26 cellular contexts compared by ENCODE assay signal in the genomic region with DNA sequence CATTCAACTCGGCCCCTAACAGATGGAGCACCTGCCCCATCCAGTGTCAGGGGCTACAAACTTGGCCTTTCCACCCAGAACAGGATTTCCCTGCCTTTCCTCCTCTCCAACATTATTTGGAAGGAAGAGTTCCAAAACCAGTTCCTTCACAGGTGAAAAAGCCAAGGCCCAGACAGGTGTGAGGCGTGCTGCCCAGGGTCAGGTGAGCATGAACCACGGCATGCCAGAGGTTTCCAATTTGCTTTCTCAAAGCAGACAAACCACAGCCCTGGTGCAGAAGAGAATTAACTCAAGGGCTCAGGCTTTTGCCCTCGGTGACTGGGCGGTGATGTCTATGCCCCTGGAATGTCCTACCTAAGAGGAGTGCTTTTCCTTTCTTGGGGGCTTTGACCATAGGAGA. TPM values are rescaled to one million over a fixed set of nuclear protein-coding genes. Genes with fewer than 3 reads are reported as not detected.
A peak's percentile ranks its signal among the peaks of the same experiment; 100 is the strongest.
DNase-seq lines count a peak whose midpoint lies in the region; ATAC-seq and TF ChIP-seq lines count a peak whose summit lies in the region.
"Had no signal": no experiment of that assay in that cellular context is flagged by ENCODE, and none has a peak within 500 bp of the region (broad histone marks: within the 10 kb centered on the region; RNA-seq: fewer than 3 reads in every experiment).

No MANE protein-coding gene starts in this region.

- intact Hi-C loops in OCI-LY7 (cut with micrococcal nuclease; ENCODE audit: unreplicated experiment), result loop anchor here (5.0 kb wide), 3 partner anchors 127 to 268 kb away; no protein-coding TSS in a partner anchor
- intact Hi-C loops in mammary epithelial cell (cut with micrococcal nuclease), result loop anchor here (5.0 kb wide), 1 partner anchor 102 kb away; no protein-coding TSS in a partner anchor

- H4K20me1 ChIP-seq in OCI-LY7 (ENCODE audit: insufficient read depth, low read length), result no peaks in the 10 kb centered on the region
- no peaks in the 10 kb centered on the region for H4K20me1 ChIP-seq in mammary epithelial cell (ENCODE audit: insufficient read depth, low read length)
- H4K20me1 ChIP-seq in MM.1S (ENCODE audit: insufficient read depth, low read length), result no peaks in the 10 kb centered on the region

- H3K9me3 Mint-ChIP-seq in activated naive CD4-positive, alpha-beta T cell treated with anti-CD3 and anti-CD28 coated beads, Interleukin-2, amount 50 U/mL, for 72 hours, result no peaks in the 10 kb centered on the region
- H3K9me3 Mint-ChIP-seq in stimulated activated naive B cell treated with anti-CD40 and anti-IgM and Interleukin-4, amounts not matched to agents 10 μg/mL and 1 μg/mL and 100 μg/mL, for 72 hours, result no peaks in the 10 kb centered on the region
- H3K9me3 Mint-ChIP-seq: activated T-cell treated with anti-CD3 and anti-CD28 coated beads, Interleukin-2, amount 50 U/mL, for 4 hours had no signal

- H3K9me3 ChIP-seq in OCI-LY7 (ENCODE audit: low read length) (no peaks in the 10 kb centered on the region), mammary epithelial cell (replicated peaks; ENCODE audit: insufficient read depth, low read length) (no peaks in the 10 kb centered on the region), MM.1S (replicated peaks; ENCODE audit: insufficient read depth, low read length) (no peaks in the 10 kb centered on the region)
- H3K9me3 ChIP-seq: Caco-2, gastroesophageal sphincter, right lobe of liver, SJCRH30, upper lobe of left lung had no signal

- 88% methylated on average over 5 of the region's 5 CpGs for WGBS in mammary epithelial cell (ENCODE audit: low coverage, missing lambda C conversion rate)

- peak overlapping the region; percentile 67 for H3K4me2 ChIP-seq in OCI-LY7 (ENCODE audit: low read length)
- H3K4me2 ChIP-seq in mammary epithelial cell (ENCODE audit: insufficient read depth, low read depth, low read length), result no peak overlapping the region
- no peak overlapping the region for H3K4me2 ChIP-seq in MM.1S (ENCODE audit: low read depth, low read length)

- peaks cover 39 to 66% of the 10 kb centered on the region in 2 donors for H3K4me1 Mint-ChIP-seq in stimulated activated naive B cell treated with anti-CD40 and anti-IgM and Interleukin-4, amounts not matched to agents 10 μg/mL and 1 μg/mL and 100 μg/mL, for 72 hours

- H3K4me3 Mint-ChIP-seq in stimulated activated naive B cell treated with anti-CD40 and anti-IgM and Interleukin-4, amounts not matched to agents 10 μg/mL and 1 μg/mL and 100 μg/mL, for 72 hours, result peak overlapping the region; percentile 25 to 29
- H3K4me3 Mint-ChIP-seq: activated T-cell treated with anti-CD3 and anti-CD28 coated beads, Interleukin-2, amount 50 U/mL, for 4 hours had no signal

- no peaks in the 10 kb centered on the region for H3K36me3 ChIP-seq in OCI-LY7 (ENCODE audit: insufficient read depth, low read length)
- peaks cover 14% of the 10 kb centered on the region for H3K36me3 ChIP-seq in mammary epithelial cell (ENCODE audit: insufficient read depth, low read length)
- H3K36me3 ChIP-seq in MM.1S (replicated peaks; ENCODE audit: insufficient read depth, low read length), result no peaks in the 10 kb centered on the region
- H3K36me3 ChIP-seq: right lobe of liver had no signal

- no peak overlapping the region for H3K9ac ChIP-seq in mammary epithelial cell (ENCODE audit: insufficient read depth, low read length)
- no peak overlapping the region for H3K9ac ChIP-seq in MM.1S (ENCODE audit: low read length)

- ATAC-seq in activated naive CD4-positive, alpha-beta T cell treated with anti-CD3 and anti-CD28 coated beads, Interleukin-2, amount 50 U/mL, for 72 hours, result peak in 1 of 2 donors; percentile 5
- ATAC-seq in stimulated activated naive B cell treated with anti-CD40 and anti-IgM and Interleukin-4, amounts not matched to agents 10 μg/mL and 1 μg/mL and 100 μg/mL, for 72 hours (replicated peaks), result no peak
- ATAC-seq: activated T-cell treated with anti-CD3 and anti-CD28 coated beads, Interleukin-2, amount 50 U/mL, for 4 hours; gastroesophageal sphincter; HCT116; K562; left cardiac atrium; right lobe of liver had no signal

- H3K27ac Mint-ChIP-seq in activated naive CD4-positive, alpha-beta T cell treated with anti-CD3 and anti-CD28 coated beads, Interleukin-2, amount 50 U/mL, for 72 hours, result peak overlapping the region; percentile 48 to 50
- H3K27ac Mint-ChIP-seq in stimulated activated naive B cell treated with anti-CD40 and anti-IgM and Interleukin-4, amounts not matched to agents 10 μg/mL and 1 μg/mL and 100 μg/mL, for 72 hours, result peak overlapping the region; percentile 93

- H3K9me2 ChIP-seq in OCI-LY7 (ENCODE audit: insufficient read depth, low read length) (no peaks in the 10 kb centered on the region), MM.1S (replicated peaks; ENCODE audit: insufficient read depth, low read length) (no peaks in the 10 kb centered on the region)

- POLR2A ChIA-PET in OCI-LY7 (lab: Charles Lee), result interaction anchor here (1.2 kb wide), 1 partner anchor 162 kb away, joined by 3 read pairs; no protein-coding TSS in a partner anchor

- BruUV-seq in OCI-LY7 (replicated peaks; lab: Mats Ljungman, UMichigan) (no TSS peak), mammary epithelial cell (replicated peaks; lab: Mats Ljungman, UMichigan) (no TSS peak)

- no peak for TF ChIP-seq POLR2A in erythroblast (IDR thresholded peaks at IDR 0.05; ENCODE audit: low read length)

- CTCF ChIA-PET in OCI-LY7 (lab: Charles Lee; ENCODE audit: unreplicated experiment), result no interaction called here
- CTCF ChIA-PET in mammary epithelial cell (lab: Charles Lee; ENCODE audit: low non-redundant PET), result no interaction called here

- H3K27ac ChIP-seq in OCI-LY7 (ENCODE audit: low read depth, low read length, poor library complexity, severe bottlenecking) (no peak overlapping the region), mammary epithelial cell (ENCODE audit: insufficient read depth, low read depth, low read length) (no peak overlapping the region), MM.1S (ENCODE audit: low read length) (no peak overlapping the region)
- H3K27ac ChIP-seq: HL-60, right lobe of liver, SJCRH30, upper lobe of left lung had no signal

- H3K4me3 ChIP-seq in OCI-LY7 (ENCODE audit: low read depth, low read length, poor library complexity, severe bottlenecking) (no peak overlapping the region), mammary epithelial cell (replicated peaks in 1 of 3; ENCODE audit: insufficient read depth in 1 of 3, low read depth in 2 of 3, low read length in 3 of 3) (no peak overlapping the region), MM.1S (ENCODE audit: low read length) (no peak overlapping the region)
- H3K4me3 ChIP-seq: gastroesophageal sphincter, K562, right lobe of liver, SJCRH30, upper lobe of left lung had no signal

- DNase-seq in activated naive CD4-positive, alpha-beta T cell treated with anti-CD3 and anti-CD28 coated beads, Interleukin-2, amount 50 U/mL, for 72 hours (ENCODE audit: low spot score in 2 of 2), result no peak
- DNase-seq in activated naive CD4-positive, alpha-beta T cell treated with anti-CD3 and anti-CD28 coated beads, Interleukin-2, amount 50 U/mL, for 16 hours, result no peak
- no peak for DNase-seq in OCI-LY7 (ENCODE audit: low spot score)
- peak; percentile 24 for DNase-seq in mammary epithelial cell
- DNase-seq in stimulated activated naive B cell treated with anti-CD40 and anti-IgM and Interleukin-4, amounts not matched to agents 10 μg/mL and 1 μg/mL and 100 μg/mL, for 72 hours, result no peak
- DNase-seq in erythroblast (lab: John Stamatoyannopoulos, UW), result no peak
- no peak for DNase-seq in NCI-H2029 (lab: John Stamatoyannopoulos, UW)
- no peak for DNase-seq in MM.1S
- DNase-seq: activated CD4-positive, alpha-beta T cell treated with anti-CD3 and anti-CD28 coated beads for 4 hours; activated T-cell treated with anti-CD3 and anti-CD28 coated beads, Interleukin-2, amount 50 U/mL, for 4 hours; Caco-2; left cardiac atrium; NCI-H2081 treated with DMSO at 0.1 percent for 48 hours; NCI-H510A; occipital lobe; right lobe of liver; SJCRH30; stimulated activated naive CD4-positive, alpha-beta T cell treated with Interleukin-2 at 50 U/mL for 16 hours; upper lobe of left lung had no signal

- peaks cover 75% of the 10 kb centered on the region for H3K4me1 ChIP-seq in OCI-LY7 (ENCODE audit: insufficient read depth, low read length, poor library complexity, severe bottlenecking)
- no peaks in the 10 kb centered on the region for H3K4me1 ChIP-seq in mammary epithelial cell (ENCODE audit: insufficient read depth, low read length)
- peaks cover 16% of the 10 kb centered on the region for H3K4me1 ChIP-seq in MM.1S (ENCODE audit: low read length)
- H3K4me1 ChIP-seq: SJCRH30 had no signal

- TF ChIP-seq CTCF in OCI-LY7 (conservative IDR thresholded peaks at IDR 0.05; ENCODE audit: low read length), result no peak
- TF ChIP-seq CTCF in mammary epithelial cell (conservative IDR thresholded peaks at IDR 0.05 in 1 of 2, IDR thresholded peaks at IDR 0.05 in 1 of 2; ENCODE audit: extremely low read depth in 1 of 2, insufficient read depth in 1 of 2, low read depth in 1 of 2, low read length in 2 of 2), result no peak
- TF ChIP-seq CTCF in MM.1S (IDR thresholded peaks at IDR 0.05; ENCODE audit: low read length), result no peak

- H3K27me3 Mint-ChIP-seq in stimulated activated naive B cell treated with anti-CD40 and anti-IgM and Interleukin-4, amounts not matched to agents 10 μg/mL and 1 μg/mL and 100 μg/mL, for 72 hours, result no peaks in the 10 kb centered on the region

- no peaks in the 10 kb centered on the region for H3K79me2 ChIP-seq in OCI-LY7 (ENCODE audit: insufficient read depth, low read depth, low read length)
- peaks cover 64% of the 10 kb centered on the region for H3K79me2 ChIP-seq in mammary epithelial cell (ENCODE audit: insufficient read depth, low read length)
- no peaks in the 10 kb centered on the region for H3K79me2 ChIP-seq in MM.1S (ENCODE audit: low read length)

- in situ Hi-C loops in mammary epithelial cell (cut with MboI; ENCODE audit: low sequenced_read_pairs in 2 of 2), result loop anchor here in 1 of 2 donors (25.0 kb wide), 1 partner anchor 237 kb away; no protein-coding TSS in a partner anchor

- H3K36me3 Mint-ChIP-seq in activated naive CD4-positive, alpha-beta T cell treated with anti-CD3 and anti-CD28 coated beads, Interleukin-2, amount 50 U/mL, for 72 hours, result no peaks in the 10 kb centered on the region
- H3K36me3 Mint-ChIP-seq in stimulated activated naive B cell treated with anti-CD40 and anti-IgM and Interleukin-4, amounts not matched to agents 10 μg/mL and 1 μg/mL and 100 μg/mL, for 72 hours, result peaks cover 42 to 54% of the 10 kb centered on the region in 2 donors

- H2AFZ ChIP-seq in OCI-LY7 (ENCODE audit: low read length), result peak overlapping the region; percentile 86; the same call in 1 of the 2 replicates
- H2AFZ ChIP-seq in mammary epithelial cell (ENCODE audit: low read depth, low read length), result no peak overlapping the region
- H2AFZ ChIP-seq in MM.1S (ENCODE audit: low read length), result no peak overlapping the region

- no peaks in the 10 kb centered on the region for H3K27me3 ChIP-seq in mammary epithelial cell (ENCODE audit: insufficient read depth, low read length)
- no peaks in the 10 kb centered on the region for H3K27me3 ChIP-seq in MM.1S (replicated peaks; ENCODE audit: insufficient read depth, low read length)
- H3K27me3 ChIP-seq: gastroesophageal sphincter, right lobe of liver, SJCRH30, upper lobe of left lung had no signal

- no peaks in the 10 kb centered on the region for H3F3A ChIP-seq in MM.1S (ENCODE audit: insufficient read depth, low read length)

- dilution Hi-C loops in mammary epithelial cell (cut with HindIII; ENCODE audit: low sequenced_read_pairs), result no loop called here

RNA-seq across cellular contexts. Expression of a gene that starts 43.2 kb away (rescaled TPM):
- total RNA-seq in activated naive CD4-positive, alpha-beta T cell treated with anti-CD3 and anti-CD28 coated beads, Interleukin-2, amount 50 U/mL, for 72 hours, result not detected
- 0.09 TPM in 1 of 2 replicates, not detected in the other for total RNA-seq in OCI-LY7 (2014; rRNA removed; shearing (Covaris generic))
- total RNA-seq in OCI-LY7 (2022) (not detected in 2 replicates), mammary epithelial cell (not detected)
- not detected for polyA plus RNA-seq in mammary epithelial cell
- not detected for polyA minus RNA-seq in mammary epithelial cell
- total RNA-seq: activated T-cell treated with anti-CD3 and anti-CD28 coated beads, Interleukin-2, amount 50 U/mL, for 4 hours; Caco-2; dermis blood vessel endothelial cell; K562; left cardiac atrium; mononuclear cell; occipital lobe; right lobe of liver; SJCRH30 had no signal
- polyA plus RNA-seq: AG04450, K562 had no signal
